20 cellular contexts compared by ENCODE assay signal in genomic region chr18:48908916-48909315, GRCh38. TPM values are rescaled to one million over a fixed set of nuclear protein-coding genes. Genes with fewer than 3 reads are reported as not detected.
DNase-seq lines count a peak whose midpoint lies in the region; ATAC-seq, FAIRE-seq and TF ChIP-seq lines count a peak whose summit lies in the region.
"Had no signal": no experiment of that assay in that cellular context is flagged by ENCODE, and none has a peak within 500 bp of the region (broad histone marks: within the 10 kb centered on the region; RNA-seq: fewer than 3 reads in every experiment).

No MANE protein-coding gene starts in this region.

- H3K27ac ChIP-seq in naive thymus-derived CD4-positive, alpha-beta T cell (ENCODE audit: low read depth, low read length), result no peak overlapping the region
- H3K27ac ChIP-seq: BLaER1, HL-60, SJSA1 had no signal

- no peak overlapping the region for H3K27ac Mint-ChIP-seq in natural killer cell
- H3K27ac Mint-ChIP-seq in natural killer cell treated with Interleukin-12 subunit alpha and Interleukin-12 subunit beta and Interleukin-15 and Interleukin-18, amount 100 ng/mL, for 72 hours, result no peak overlapping the region
- H3K27ac Mint-ChIP-seq in activated T-helper 17 cell treated with anti-CD3 and anti-CD28 coated beads, Interleukin-2, amount 50 U/mL, for 72 hours, result peak overlapping the region; percentile 8
- peak overlapping the region; percentile 26 for H3K27ac Mint-ChIP-seq in mesothelial cell of epicardium
- no peak overlapping the region for H3K27ac Mint-ChIP-seq in naive thymus-derived CD4-positive, alpha-beta T cell
- H3K27ac Mint-ChIP-seq: IgD-negative memory B cell had no signal

- peaks cover 0 to 13% (median 0%) of the 10 kb centered on the region in 3 experiments for H3K9me3 ChIP-seq in naive thymus-derived CD4-positive, alpha-beta T cell (ENCODE audit: control insufficient read depth in 2 of 3, low read length in 3 of 3)
- H3K9me3 ChIP-seq: SJSA1 had no signal

- POLR2A ChIA-PET in naive thymus-derived CD4-positive, alpha-beta T cell (lab: Charles Lee), result no interaction called here

- FAIRE-seq in HTR-8/SVneo (lab: Jason Lieb, UNC), result no peak
- FAIRE-seq: GM12878, RCC 7860 had no signal

- peaks cover 28 to 29% of the 10 kb centered on the region in 2 donors for H3K4me1 Mint-ChIP-seq in natural killer cell
- peaks cover 20 to 22% of the 10 kb centered on the region in 2 donors for H3K4me1 Mint-ChIP-seq in natural killer cell treated with Interleukin-12 subunit alpha and Interleukin-12 subunit beta and Interleukin-15 and Interleukin-18, amount 100 ng/mL, for 72 hours (ENCODE audit: low read depth in 2 of 2)
- H3K4me1 Mint-ChIP-seq in activated T-helper 17 cell treated with anti-CD3 and anti-CD28 coated beads, Interleukin-2, amount 50 U/mL, for 72 hours, result peaks cover 21% of the 10 kb centered on the region
- H3K4me1 Mint-ChIP-seq in mesothelial cell of epicardium, result peaks cover 3% of the 10 kb centered on the region
- peaks cover 17 to 33% (median 24%) of the 10 kb centered on the region in 7 donors for H3K4me1 Mint-ChIP-seq in naive thymus-derived CD4-positive, alpha-beta T cell
- H3K4me1 Mint-ChIP-seq: H9 had no signal

- TF ChIP-seq CTCF in natural killer cell (IDR thresholded peaks at IDR 0.05) (no peak), mesothelial cell of epicardium (IDR thresholded peaks at IDR 0.05; ENCODE audit: unreplicated experiment) (no peak)

- no peak for ATAC-seq in natural killer cell
- no peak for ATAC-seq in natural killer cell treated with Interleukin-12 subunit alpha and Interleukin-12 subunit beta and Interleukin-15 and Interleukin-18, amount 100 ng/mL, for 72 hours
- ATAC-seq in activated T-helper 17 cell treated with anti-CD3 and anti-CD28 coated beads, Interleukin-2, amount 50 U/mL, for 72 hours (replicated peaks), result no peak
- ATAC-seq in naive thymus-derived CD4-positive, alpha-beta T cell, result no peak
- ATAC-seq: GM12878 had no signal

- H3K36me3 Mint-ChIP-seq in natural killer cell, result no peaks in the 10 kb centered on the region
- H3K36me3 Mint-ChIP-seq in natural killer cell treated with Interleukin-12 subunit alpha and Interleukin-12 subunit beta and Interleukin-15 and Interleukin-18, amount 100 ng/mL, for 72 hours, result peaks cover 6% of the 10 kb centered on the region
- no peaks in the 10 kb centered on the region for H3K36me3 Mint-ChIP-seq in activated T-helper 17 cell treated with anti-CD3 and anti-CD28 coated beads, Interleukin-2, amount 50 U/mL, for 72 hours (ENCODE audit: low read depth)
- peaks cover 12% of the 10 kb centered on the region for H3K36me3 Mint-ChIP-seq in mesothelial cell of epicardium
- H3K36me3 Mint-ChIP-seq in naive thymus-derived CD4-positive, alpha-beta T cell, result peaks cover 0 to 12% (median 9%) of the 10 kb centered on the region in 5 donors

- CTCF ChIA-PET in naive thymus-derived CD4-positive, alpha-beta T cell (lab: Charles Lee), result no interaction called here

- intact Hi-C loops in natural killer cell (cut with micrococcal nuclease), result no loop called here
- intact Hi-C loops in naive thymus-derived CD4-positive, alpha-beta T cell (cut with micrococcal nuclease), result no loop called here

- H3K4me3 Mint-ChIP-seq in natural killer cell (peak overlapping the region; percentile 28), mesothelial cell of epicardium (no peak overlapping the region)
- no peak overlapping the region for H3K4me3 Mint-ChIP-seq in natural killer cell treated with Interleukin-12 subunit alpha and Interleukin-12 subunit beta and Interleukin-15 and Interleukin-18, amount 100 ng/mL, for 72 hours
- H3K4me3 Mint-ChIP-seq in activated T-helper 17 cell treated with anti-CD3 and anti-CD28 coated beads, Interleukin-2, amount 50 U/mL, for 72 hours, result no peak overlapping the region
- H3K4me3 Mint-ChIP-seq in naive thymus-derived CD4-positive, alpha-beta T cell, result no peak overlapping the region
- H3K4me3 Mint-ChIP-seq: H9, IgD-negative memory B cell had no signal

- H3K4me1 ChIP-seq in naive thymus-derived CD4-positive, alpha-beta T cell (ENCODE audit: control insufficient read depth in 2 of 2, insufficient read depth in 2 of 2, low read length in 2 of 2), result peaks cover 11 to 19% of the 10 kb centered on the region in 2 donors

- H3K9me3 Mint-ChIP-seq in natural killer cell (peaks cover 2 to 8% of the 10 kb centered on the region in 2 donors), mesothelial cell of epicardium (peaks cover 17% of the 10 kb centered on the region)
- H3K9me3 Mint-ChIP-seq in natural killer cell treated with Interleukin-12 subunit alpha and Interleukin-12 subunit beta and Interleukin-15 and Interleukin-18, amount 100 ng/mL, for 72 hours, result peaks cover 2% of the 10 kb centered on the region
- H3K9me3 Mint-ChIP-seq in activated T-helper 17 cell treated with anti-CD3 and anti-CD28 coated beads, Interleukin-2, amount 50 U/mL, for 72 hours, result peaks cover 5% of the 10 kb centered on the region
- peaks cover 5 to 17% (median 12%) of the 10 kb centered on the region in 11 donors for H3K9me3 Mint-ChIP-seq in naive thymus-derived CD4-positive, alpha-beta T cell

- no peaks in the 10 kb centered on the region for H3K36me3 ChIP-seq in naive thymus-derived CD4-positive, alpha-beta T cell (ENCODE audit: control insufficient read depth in 2 of 3, insufficient read depth in 3 of 3, low read length in 3 of 3)
- H3K36me3 ChIP-seq: BLaER1, SJSA1 had no signal

- no peaks in the 10 kb centered on the region for H3K27me3 Mint-ChIP-seq in natural killer cell (ENCODE audit: low read depth in 2 of 2)
- no peaks in the 10 kb centered on the region for H3K27me3 Mint-ChIP-seq in natural killer cell treated with Interleukin-12 subunit alpha and Interleukin-12 subunit beta and Interleukin-15 and Interleukin-18, amount 100 ng/mL, for 72 hours
- H3K27me3 Mint-ChIP-seq in activated T-helper 17 cell treated with anti-CD3 and anti-CD28 coated beads, Interleukin-2, amount 50 U/mL, for 72 hours, result no peaks in the 10 kb centered on the region
- H3K27me3 Mint-ChIP-seq in mesothelial cell of epicardium (ENCODE audit: low read depth), result no peaks in the 10 kb centered on the region
- peaks cover 0 to 16% (median 0%) of the 10 kb centered on the region in 5 donors for H3K27me3 Mint-ChIP-seq in naive thymus-derived CD4-positive, alpha-beta T cell

- DNase-seq in natural killer cell (no peak), mesothelial cell of epicardium (ENCODE audit: low spot score in 2 of 2, unreplicated experiment in 2 of 2) (no peak), HTR-8/SVneo (ENCODE audit: insufficient read length, low spot score) (no peak), HPDE6-E6E7 (ENCODE audit: extremely low spot score) (no peak)
- DNase-seq in natural killer cell treated with Interleukin-12 subunit alpha and Interleukin-12 subunit beta and Interleukin-15 and Interleukin-18, amount 100 ng/mL, for 72 hours (ENCODE audit: low spot score), result no peak
- DNase-seq in naive thymus-derived CD4-positive, alpha-beta T cell, result no peak
- DNase-seq: DND-41, H9, MV-4-11, NCI-H1105 treated with DMSO at 0.1 percent for 48 hours, NCI-H2081, NCI-H2171, NCI-H524 treated with DMSO at 0.1 percent for 48 hours had no signal

- no peaks in the 10 kb centered on the region for H3K27me3 ChIP-seq in naive thymus-derived CD4-positive, alpha-beta T cell (ENCODE audit: control insufficient read depth in 2 of 2, insufficient read depth in 2 of 2, low read length in 2 of 2)
- H3K27me3 ChIP-seq: BLaER1, SJSA1 had no signal

- no peak overlapping the region for H3K4me3 ChIP-seq in naive thymus-derived CD4-positive, alpha-beta T cell (ENCODE audit: low read length)
- H3K4me3 ChIP-seq: BLaER1, GM12878, SJSA1 had no signal

RNA-seq across cellular contexts. Expression of gene SMAD7, which starts 41.8 kb away (rescaled TPM):
- total RNA-seq in natural killer cell (100 to 1,000 TPM; 127 to 204 (median 182) TPM), mesothelial cell of epicardium (75.5 to 77.6 TPM (median 76.8 TPM) in 3 replicates)
- total RNA-seq in natural killer cell treated with Interleukin-12 subunit alpha and Interleukin-12 subunit beta and Interleukin-15 and Interleukin-18, amount 100 ng/mL, for 72 hours, result 10 to 100 TPM; 49.1 to 85.8 TPM
- total RNA-seq in activated T-helper 17 cell treated with anti-CD3 and anti-CD28 coated beads, Interleukin-2, amount 50 U/mL, for 72 hours, result 10 to 100 TPM; 23.4 to 40.7 TPM
- 10 to 100 TPM; 21.2 to 79.4 (median 30.1) TPM for total RNA-seq in naive thymus-derived CD4-positive, alpha-beta T cell
- 1 to 10 TPM; 5.3 to 6.5 TPM for polyA plus RNA-seq in naive thymus-derived CD4-positive, alpha-beta T cell

Comparison
In these comparisons a context has a peak if more than half of its experiments do, and no peak if none do; other contexts are left out.
1. H3K27ac Mint-ChIP-seq: peak in activated T-helper 17 cell treated with anti-CD3 and anti-CD28 coated beads, Interleukin-2, amount 50 U/mL, for 72 hours (single experiment) and mesothelial cell of epicardium (single experiment); none in natural killer cell (0 of 2), natural killer cell treated with Interleukin-12 subunit alpha and Interleukin-12 subunit beta and Interleukin-15 and Interleukin-18, amount 100 ng/mL, for 72 hours (0 of 2) and naive thymus-derived CD4-positive, alpha-beta T cell (0 of 9).